Comparison of ENCODE assay signal across 31 cellular contexts in genomic region chr5:85205430-85205829, GRCh38.
"Had no signal": no experiment of that assay in that cellular context is flagged by ENCODE, and none has a peak within 500 bp of the region (broad histone marks: within the 10 kb centered on the region; RNA-seq: fewer than 3 reads in every experiment).

No MANE protein-coding gene starts in this region.

- H3K27me3 Mint-ChIP-seq: dendritic cell treated with granulocyte-macrophage colony-stimulating factor and Interleukin-4, amounts not matched to agents 40 ng/mL and 50 ng/mL, for 4 days; naive B cell; type B pancreatic cell had no signal

- H3K27ac Mint-ChIP-seq: dendritic cell treated with granulocyte-macrophage colony-stimulating factor and Interleukin-4, amounts not matched to agents 40 ng/mL and 50 ng/mL, for 4 days; endodermal cell; mesothelial cell of epicardium; naive B cell; nephron; neural progenitor cell; type B pancreatic cell had no signal

- H3K79me2 ChIP-seq: parathyroid adenoma had no signal

- H3K4me1 Mint-ChIP-seq: endodermal cell, mesothelial cell of epicardium, naive B cell, nephron, neural progenitor cell had no signal

- ATAC-seq: esophagus mucosa, left cardiac atrium, left lung, mucosa of descending colon had no signal

- H3K4me3 Mint-ChIP-seq: dendritic cell treated with granulocyte-macrophage colony-stimulating factor and Interleukin-4, amounts not matched to agents 40 ng/mL and 50 ng/mL, for 4 days; endodermal cell; mesothelial cell of epicardium; naive B cell; nephron; neural progenitor cell; type B pancreatic cell had no signal

- H3K9me3 Mint-ChIP-seq: endodermal cell, nephron, type B pancreatic cell had no signal

- H3K36me3 ChIP-seq: gastroesophageal sphincter, heart left ventricle, left lung, neural progenitor cell, prostate gland, right atrium auricular region, tibial artery had no signal

- H3K27ac ChIP-seq: epithelial cell of prostate, gastroesophageal sphincter, heart left ventricle, left lung, neural progenitor cell, parathyroid adenoma, prostate gland, right atrium auricular region, testis, tibial artery had no signal

- FAIRE-seq: islet of Langerhans had no signal

- H3K4me1 ChIP-seq: gastroesophageal sphincter, heart left ventricle, left lung, neural progenitor cell, parathyroid adenoma, prostate gland, right atrium auricular region, testis, tibial artery had no signal

- H3K27me3 ChIP-seq: gastroesophageal sphincter, heart left ventricle, left lung, neural progenitor cell, right atrium auricular region, testis, tibial artery had no signal

- H3K9me3 ChIP-seq: mucosa of descending colon, prostate gland, right atrium auricular region, testis had no signal

- H2AFZ ChIP-seq: neural progenitor cell, parathyroid adenoma had no signal

- H3K4me2 ChIP-seq: neural progenitor cell, smooth muscle cell had no signal

- DNase-seq: effector CD8-positive, alpha-beta T cell; endodermal cell; foreskin fibroblast; heart left ventricle; hippocampal formation; left cardiac atrium; left lung; mesenchymal stem cell; mucosa of descending colon; naive B cell; stimulated activated CD4-positive, alpha-beta T cell treated with anti-CD3 and anti-CD28 coated beads, Interleukin-12 subunit alpha, Interleukin-12 subunit beta, amount 100 ng/mL, for 4 hours; stimulated activated CD4-positive, alpha-beta T cell treated with anti-CD3 and anti-CD28 coated beads, Interleukin-1b, Interleukin-23, amount 100 ng/mL, for 48 hours; stimulated activated CD4-positive, alpha-beta T cell treated with anti-CD3 and anti-CD28 coated beads, Interleukin-4, amount 100 ng/mL, for 1 hour; stimulated activated CD8-positive, alpha-beta memory T cell treated with anti-CD3 and anti-CD28 coated beads, Interleukin-4, amount 100 ng/mL, for 48 hours; stimulated activated naive CD4-positive, alpha-beta T cell; substantia nigra; testis; tibial artery had no signal

- H3K36me3 Mint-ChIP-seq: mesothelial cell of epicardium, naive B cell, neural progenitor cell, type B pancreatic cell had no signal

- H3K4me3 ChIP-seq: gastroesophageal sphincter, heart left ventricle, left lung, mucosa of descending colon, neural progenitor cell, prostate gland, right atrium auricular region, smooth muscle cell, testis, tibial artery had no signal
